In the genomic region with DNA sequence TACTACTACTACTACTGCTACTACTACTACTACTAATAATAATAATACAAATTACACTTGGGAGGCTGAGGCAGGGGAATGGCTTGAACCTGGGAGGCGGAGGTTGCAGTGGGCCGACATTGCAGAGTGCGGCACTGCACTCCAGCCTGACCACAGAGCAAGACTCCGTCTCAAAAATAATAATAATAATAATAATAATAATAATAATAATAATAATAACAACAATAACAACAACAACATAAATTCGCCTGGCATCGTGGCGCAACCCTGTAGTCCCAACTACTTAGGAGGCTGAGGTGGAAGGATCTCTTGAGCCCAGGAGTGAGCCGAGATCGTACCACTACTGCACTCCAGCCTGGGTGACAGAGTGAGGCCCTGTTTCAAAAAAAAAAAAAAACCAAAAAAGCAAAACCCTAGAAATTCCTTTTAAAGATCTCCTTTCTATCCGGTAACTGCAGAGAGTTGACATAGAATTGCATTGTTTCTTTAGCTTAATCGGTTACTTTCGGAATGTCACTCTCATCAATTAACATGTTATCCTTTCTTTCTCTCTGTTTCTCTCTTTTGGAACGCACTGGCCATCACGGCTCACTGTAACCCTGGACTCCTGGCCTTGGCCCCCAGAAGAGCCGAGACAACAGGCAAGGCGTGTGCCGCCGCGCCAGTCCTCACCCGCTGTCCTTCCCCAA, we compare ENCODE assay signal across 8 cellular contexts. TPM values are rescaled to one million over a fixed set of nuclear protein-coding genes. Genes with fewer than 3 reads are reported as not detected.
DNase-seq lines count a peak whose midpoint lies in the region; ATAC-seq and TF ChIP-seq lines count a peak whose summit lies in the region.

No MANE protein-coding gene starts in this region.

- DNase-seq in A673 (ENCODE audit: low spot score) = no peak
- no peak for DNase-seq in HL-60 (ENCODE audit: low read depth in 1 of 2, low spot score in 1 of 2)
- no peak for DNase-seq in cardiac fibroblast (ENCODE audit: low read depth in 2 of 2)
- no peak for DNase-seq in HT-29 (ENCODE audit: low spot score)
- DNase-seq in T1000 (lab: John Stamatoyannopoulos, UW) = no peak
- no peak for DNase-seq in activated CD4-positive, alpha-beta T cell treated with anti-CD3 and anti-CD28 coated beads, Interleukin-2, amount 50 U/mL, for 4 hours

- intact Hi-C loops in A673 (cut with micrococcal nuclease; ENCODE audit: unreplicated experiment) = no loop called here

- H3K4me1 ChIP-seq in A673 (ENCODE audit: insufficient read depth, low read length, poor library complexity, severe bottlenecking) = peaks cover 5% of the 10 kb centered on the region
- H3K4me1 ChIP-seq in muscle layer of colon (ENCODE audit: insufficient read depth, low read length) = no peaks in the 10 kb centered on the region

- peak overlapping the region; percentile 80 for H3K9ac ChIP-seq in muscle layer of colon (ENCODE audit: low read length)

- H3K27me3 ChIP-seq in A673 (replicated peaks; ENCODE audit: insufficient read depth, low read depth, low read length, poor library complexity) (no peaks in the 10 kb centered on the region), HL-60 (ENCODE audit: insufficient read depth, poor library complexity, severe bottlenecking) (no peaks in the 10 kb centered on the region), muscle layer of colon (ENCODE audit: control insufficient read depth in 1 of 2, insufficient read depth in 2 of 2, low read length in 2 of 2) (no peaks in the 10 kb centered on the region)

- ATAC-seq in GM21737 (IDR thresholded peaks at IDR 0.05; ENCODE audit: unreplicated experiment) = no peak

- POLR2A ChIA-PET in A673 (lab: Charles Lee; ENCODE audit: low non-redundant PET) = no interaction called here

- TF ChIP-seq CTCF in A673 (conservative IDR thresholded peaks at IDR 0.05; ENCODE audit: low read depth, low read length) = no peak
- no peak for TF ChIP-seq CTCF in HL-60 (IDR thresholded peaks at IDR 0.05; ENCODE audit: insufficient read depth, low read length)
- TF ChIP-seq CTCF in cardiac fibroblast (IDR thresholded peaks at IDR 0.05; ENCODE audit: low read depth, low read length) = no peak

- H3K36me3 ChIP-seq in A673 (ENCODE audit: insufficient read depth, low read length, poor library complexity, severe bottlenecking) = no peaks in the 10 kb centered on the region
- H3K36me3 ChIP-seq in muscle layer of colon (ENCODE audit: insufficient read depth, low read length) = peaks cover 15% of the 10 kb centered on the region

- BruUV-seq in A673 (replicated peaks; lab: Mats Ljungman, UMichigan) = no TSS peak

- CTCF ChIA-PET in A673 (lab: Charles Lee) = no interaction called here

- H3K27ac ChIP-seq in A673 (ENCODE audit: low read depth, low read length, poor library complexity, severe bottlenecking) (no peak overlapping the region), HL-60 (replicated peaks) (no peak overlapping the region), muscle layer of colon (ENCODE audit: low read depth, low read length) (peak overlapping the region; percentile 77)

- H3K9me3 ChIP-seq in A673 (ENCODE audit: low read depth, low read length, poor library complexity, severe bottlenecking) (no peaks in the 10 kb centered on the region), muscle layer of colon (ENCODE audit: low read length) (no peaks in the 10 kb centered on the region)

- peak overlapping the region; percentile 79 for H3K4me3 ChIP-seq in A673 (ENCODE audit: low read depth, low read length, poor library complexity, severe bottlenecking)
- peak overlapping the region; percentile 47 for H3K4me3 ChIP-seq in HL-60 (replicated peaks; ENCODE audit: insufficient read depth, low read length)
- peak overlapping the region; percentile 64 to 66 for H3K4me3 ChIP-seq in cardiac fibroblast (replicated peaks in 1 of 2; ENCODE audit: low read depth in 2 of 2, low read length in 2 of 2)
- peak overlapping the region; percentile 63 to 84 for H3K4me3 ChIP-seq in muscle layer of colon (ENCODE audit: low read depth in 1 of 2, low read length in 2 of 2)

RNA-seq across cellular contexts. Expression of gene PHYH, which starts 1.0 kb away (rescaled TPM):
- total RNA-seq in A673 (2021) = 5.1 and 8.6 TPM in 2 replicates
- 4.6 and 6.0 TPM in 2 replicates for total RNA-seq in HT-29 (2014; rRNA removed; shearing (Covaris generic))

RNA-seq across cellular contexts. Expression of gene SEPHS1, which starts 49.2 kb away (rescaled TPM):
- 111 and 124 TPM in 2 replicates for total RNA-seq in A673 (2021)
- 53.8 and 58.8 TPM in 2 replicates for total RNA-seq in HT-29 (2014; rRNA removed; shearing (Covaris generic))
